11 cellular contexts compared by ENCODE assay signal in the genomic region with DNA sequence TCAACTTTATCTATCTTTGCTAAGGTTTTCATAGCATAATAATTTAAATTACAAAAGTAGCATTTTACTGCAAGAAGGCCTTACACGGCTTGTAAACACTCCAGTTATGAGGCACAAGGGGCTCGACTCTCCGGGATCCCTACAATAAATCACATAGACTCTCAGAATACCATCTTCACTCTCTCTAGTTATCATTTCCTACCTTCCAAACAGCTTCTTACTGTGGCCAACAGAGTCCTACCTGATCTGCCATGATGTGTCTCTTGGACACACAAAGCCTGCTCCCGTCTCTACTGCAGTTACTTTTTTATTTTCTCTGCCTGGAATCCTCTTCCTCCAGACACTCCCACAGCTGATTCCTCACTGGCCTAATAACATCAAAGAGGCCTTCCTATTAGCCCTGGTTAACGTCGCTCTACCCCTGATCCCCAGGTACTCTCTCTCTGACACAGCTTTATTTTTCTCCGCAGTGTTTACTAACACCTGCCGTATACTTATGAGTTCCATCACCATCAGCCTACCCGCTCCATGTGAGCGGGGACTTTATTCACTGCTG.
DNase-seq lines count a peak whose midpoint lies in the region; ATAC-seq and TF ChIP-seq lines count a peak whose summit lies in the region.
"Had no signal": no experiment of that assay in that cellular context is flagged by ENCODE, and none has a peak within 500 bp of the region (broad histone marks: within the 10 kb centered on the region; RNA-seq: fewer than 3 reads in every experiment).

No MANE protein-coding gene starts in this region.

- no peak for DNase-seq in activated T-cell treated with anti-CD3 and anti-CD28 coated beads, Interleukin-2, amount 50 U/mL, for 4 hours
- DNase-seq in activated T-cell treated with anti-CD3 and anti-CD28 coated beads, Interleukin-2, amount 50 U/mL, for 1 hour = no peak
- no peak for DNase-seq in RWPE2 (ENCODE audit: low spot score)
- DNase-seq in dermis blood vessel endothelial cell = peak; percentile 12
- no peak for DNase-seq in smooth muscle cell (lab: John Stamatoyannopoulos, UW; ENCODE audit: unreplicated experiment)
- DNase-seq in cardiac septum (ENCODE audit: low spot score) = no peak
- no peak for DNase-seq in SK-N-DZ (ENCODE audit: low spot score)
- DNase-seq: occipital lobe, stomach had no signal

- TF ChIP-seq CTCF in RWPE2 (IDR thresholded peaks at IDR 0.05; ENCODE audit: poor library complexity, severe bottlenecking) (no peak), smooth muscle cell (IDR thresholded peaks at IDR 0.05; ENCODE audit: borderline replicate concordance, insufficient read depth, poor library complexity, severe bottlenecking) (no peak)

- peak overlapping the region; percentile 8 for H3K4me2 ChIP-seq in smooth muscle cell

- H3K4me3 ChIP-seq in RWPE2 (ENCODE audit: severe bottlenecking) = no peak overlapping the region
- H3K4me3 ChIP-seq in smooth muscle cell = no peak overlapping the region
- H3K4me3 ChIP-seq: K562, stomach had no signal

- peaks cover 9% of the 10 kb centered on the region for H4K20me1 ChIP-seq in smooth muscle cell (ENCODE audit: low read depth)

- no peaks in the 10 kb centered on the region for H3K27me3 Mint-ChIP-seq in activated T-cell treated with anti-CD3 and anti-CD28 coated beads, Interleukin-2, amount 50 U/mL, for 4 hours (ENCODE audit: low read depth)

- H3K79me2 ChIP-seq in smooth muscle cell (ENCODE audit: low read depth) = peaks cover 64% of the 10 kb centered on the region

- H3K36me3 Mint-ChIP-seq in activated T-cell treated with anti-CD3 and anti-CD28 coated beads, Interleukin-2, amount 50 U/mL, for 4 hours (ENCODE audit: insufficient read depth) = peaks cover 54% of the 10 kb centered on the region

- H3K9me3 ChIP-seq in RWPE2 (ENCODE audit: severe bottlenecking) (no peaks in the 10 kb centered on the region), smooth muscle cell (replicated peaks; ENCODE audit: low read depth) (no peaks in the 10 kb centered on the region)
- H3K9me3 ChIP-seq: stomach had no signal

- peak overlapping the region; percentile 14 for H3K9ac ChIP-seq in smooth muscle cell (ENCODE audit: low read depth)

- intact Hi-C loops in cardiac septum (cut with DNase I) = no loop called here

- H2AFZ ChIP-seq in smooth muscle cell (ENCODE audit: low read depth) = no peak overlapping the region

- H3K4me1 ChIP-seq in RWPE2 (ENCODE audit: insufficient read depth, poor library complexity, severe bottlenecking) (peaks cover 95% of the 10 kb centered on the region), smooth muscle cell (ENCODE audit: low read depth) (no peaks in the 10 kb centered on the region)

- WGBS in smooth muscle cell (ENCODE audit: low lambda C conversion rate) = 70% methylated on average over 10 of the region's 10 CpGs

- peaks cover 75% of the 10 kb centered on the region for H3K4me1 Mint-ChIP-seq in activated T-cell treated with anti-CD3 and anti-CD28 coated beads, Interleukin-2, amount 50 U/mL, for 4 hours (ENCODE audit: low read depth)

- H3K9me3 Mint-ChIP-seq in activated T-cell treated with anti-CD3 and anti-CD28 coated beads, Interleukin-2, amount 50 U/mL, for 4 hours = no peaks in the 10 kb centered on the region

- H3K27ac ChIP-seq in RWPE2 (ENCODE audit: poor library complexity, severe bottlenecking) (peak overlapping the region; percentile 97), smooth muscle cell (ENCODE audit: low read depth) (peak overlapping the region; percentile 88)

- ATAC-seq in activated T-cell treated with anti-CD3 and anti-CD28 coated beads, Interleukin-2, amount 50 U/mL, for 4 hours = no peak
- peak; percentile 9; the same call in 1 of the 3 replicates for ATAC-seq in RWPE2 (ENCODE audit: low read depth)
- ATAC-seq in HG03025 (IDR thresholded peaks at IDR 0.05; ENCODE audit: low FRiP score, unreplicated experiment) = no peak
- ATAC-seq: K562 had no signal

- peaks cover 96% of the 10 kb centered on the region for H3K36me3 ChIP-seq in RWPE2 (ENCODE audit: low read depth)
- H3K36me3 ChIP-seq in smooth muscle cell (ENCODE audit: low read depth) = no peaks in the 10 kb centered on the region
- H3K36me3 ChIP-seq: stomach had no signal

- peak overlapping the region; percentile 77 for H3K4me3 Mint-ChIP-seq in activated T-cell treated with anti-CD3 and anti-CD28 coated beads, Interleukin-2, amount 50 U/mL, for 4 hours

- no peaks in the 10 kb centered on the region for H3K27me3 ChIP-seq in RWPE2 (ENCODE audit: insufficient read depth, poor library complexity, severe bottlenecking)
- H3K27me3 ChIP-seq in smooth muscle cell (ENCODE audit: low read depth) = no peaks in the 10 kb centered on the region
- H3K27me3 ChIP-seq: stomach had no signal

- peaks cover 7% of the 10 kb centered on the region for H3F3A ChIP-seq in smooth muscle cell (ENCODE audit: low read depth)
